ENCODE assay signal across 26 cellular contexts in the genomic region with DNA sequence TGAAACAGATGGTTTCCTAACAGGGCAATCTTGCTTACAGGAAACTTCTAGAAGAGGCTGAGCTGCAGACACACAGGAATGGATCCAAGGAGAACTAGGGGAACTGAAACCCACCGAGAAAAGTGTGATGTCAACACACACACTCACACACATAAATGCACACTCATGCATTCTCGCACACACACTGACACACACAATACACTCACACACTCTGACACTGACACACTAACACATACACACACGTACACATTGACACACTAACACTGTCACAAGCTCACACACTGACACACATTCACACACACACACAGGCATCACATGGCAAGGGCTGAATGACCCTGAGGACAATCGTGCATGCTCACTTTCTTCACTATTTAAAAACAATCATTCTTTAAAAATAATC.
"Had no signal": no experiment of that assay in that cellular context is flagged by ENCODE, and none has a peak within 500 bp of the region (broad histone marks: within the 10 kb centered on the region; RNA-seq: fewer than 3 reads in every experiment).

No MANE protein-coding gene starts in this region.

- H3K4me3 Mint-ChIP-seq: dendritic cell treated with granulocyte-macrophage colony-stimulating factor and Interleukin-4, amounts not matched to agents 40 ng/mL and 50 ng/mL, for 4 days; endodermal cell; naive thymus-derived CD4-positive, alpha-beta T cell; nephron; stimulated activated memory B cell treated with anti-CD40 and anti-IgM and Interleukin-4, amounts not matched to agents 10 μg/mL and 1 μg/mL and 100 μg/mL, for 72 hours; type B pancreatic cell had no signal

- H3K27ac Mint-ChIP-seq: dendritic cell treated with granulocyte-macrophage colony-stimulating factor and Interleukin-4, amounts not matched to agents 40 ng/mL and 50 ng/mL, for 4 days; endodermal cell; naive thymus-derived CD4-positive, alpha-beta T cell; nephron; stimulated activated memory B cell treated with anti-CD40 and anti-IgM and Interleukin-4, amounts not matched to agents 10 μg/mL and 1 μg/mL and 100 μg/mL, for 72 hours; type B pancreatic cell had no signal

- DNase-seq: colonic mucosa; effector CD8-positive, alpha-beta T cell; endodermal cell; foreskin melanocyte; glutamatergic neuron; heart right ventricle; hippocampal formation; left cardiac atrium; mesendoderm; midbrain; naive thymus-derived CD4-positive, alpha-beta T cell; nucleus accumbens; psoas muscle; sigmoid colon; stimulated activated CD4-positive, alpha-beta T cell treated with anti-CD3 and anti-CD28 coated beads, Interleukin-4, amount 100 ng/mL, for 4 hours; stimulated activated naive CD8-positive, alpha-beta T cell treated with anti-CD3 and anti-CD28 coated beads, Interleukin-15, Interleukin-2, amounts not matched to agents 100 U/mL and 50 U/mL, for 24 hours had no signal

- H3K4me3 ChIP-seq: colonic mucosa, esophagus muscularis mucosa, heart right ventricle, left lung, psoas muscle, sigmoid colon, thoracic aorta had no signal

- H3K9me3 ChIP-seq: colonic mucosa, esophagus muscularis mucosa, heart right ventricle, left lung, psoas muscle, sigmoid colon, thoracic aorta had no signal

- H3K36me3 Mint-ChIP-seq: naive thymus-derived CD4-positive, alpha-beta T cell; stimulated activated memory B cell treated with anti-CD40 and anti-IgM and Interleukin-4, amounts not matched to agents 10 μg/mL and 1 μg/mL and 100 μg/mL, for 72 hours; type B pancreatic cell had no signal

- H3K9me3 Mint-ChIP-seq: dendritic cell treated with granulocyte-macrophage colony-stimulating factor and Interleukin-4, amounts not matched to agents 40 ng/mL and 50 ng/mL, for 4 days; type B pancreatic cell had no signal

- H3K4me1 Mint-ChIP-seq: endodermal cell; naive thymus-derived CD4-positive, alpha-beta T cell; nephron; stimulated activated memory B cell treated with anti-CD40 and anti-IgM and Interleukin-4, amounts not matched to agents 10 μg/mL and 1 μg/mL and 100 μg/mL, for 72 hours had no signal

- H3K27me3 ChIP-seq: colonic mucosa had no signal

- ATAC-seq: heart right ventricle; left cardiac atrium; left lung; naive thymus-derived CD4-positive, alpha-beta T cell; psoas muscle; right cardiac atrium; stimulated activated memory B cell treated with anti-CD40 and anti-IgM and Interleukin-4, amounts not matched to agents 10 μg/mL and 1 μg/mL and 100 μg/mL, for 72 hours; stimulated activated naive CD8-positive, alpha-beta T cell treated with anti-CD3 and anti-CD28 coated beads, Interleukin-15, Interleukin-2, amounts not matched to agents 100 U/mL and 50 U/mL, for 24 hours had no signal

- H3K4me1 ChIP-seq: colonic mucosa, esophagus muscularis mucosa, heart right ventricle, left lung, psoas muscle, sigmoid colon had no signal

- H3K36me3 ChIP-seq: colonic mucosa, esophagus muscularis mucosa, heart right ventricle, left lung, sigmoid colon, thoracic aorta had no signal

- H3K27ac ChIP-seq: colonic mucosa, esophagus muscularis mucosa, heart right ventricle, left lung, psoas muscle, sigmoid colon, thoracic aorta had no signal

- FAIRE-seq: endothelial cell of umbilical vein, islet of Langerhans had no signal
